ENCODE assay signal across 29 cellular contexts in genomic region chr2:236773206-236773605, GRCh38.
"Had no signal": no experiment of that assay in that cellular context is flagged by ENCODE, and none has a peak within 500 bp of the region (broad histone marks: within the 10 kb centered on the region; RNA-seq: fewer than 3 reads in every experiment).

No MANE protein-coding gene starts in this region.

- H3K4me3 Mint-ChIP-seq: effector memory CD8-positive, alpha-beta T cell; memory B cell; mesothelial cell of epicardium; naive thymus-derived CD4-positive, alpha-beta T cell; nephron; stimulated activated memory B cell treated with anti-CD40 and anti-IgM and Interleukin-4, amounts not matched to agents 10 μg/mL and 1 μg/mL and 100 μg/mL, for 72 hours had no signal

- H3K27ac ChIP-seq: esophagus squamous epithelium, heart right ventricle, neutrophil, pancreas, prostate gland, sigmoid colon, spleen, testis, tibial artery, upper lobe of left lung had no signal

- H3K9me3 Mint-ChIP-seq: effector memory CD8-positive, alpha-beta T cell; memory B cell; mesothelial cell of epicardium; nephron; stimulated activated memory B cell treated with anti-CD40 and anti-IgM and Interleukin-4, amounts not matched to agents 10 μg/mL and 1 μg/mL and 100 μg/mL, for 72 hours had no signal

- DNase-seq: cortex of kidney; effector memory CD8-positive, alpha-beta T cell; erythroblast; esophagus squamous epithelium; foreskin melanocyte; glutamatergic neuron; heart right ventricle; hypothalamus; kidney; mucosa of descending colon; naive thymus-derived CD4-positive, alpha-beta T cell; pancreas; right cardiac atrium; sigmoid colon; spleen; stimulated activated CD4-positive, alpha-beta T cell treated with anti-CD3 and anti-CD28 coated beads, Interleukin-4, amount 100 ng/mL, for 4 hours; stimulated activated naive CD8-positive, alpha-beta T cell treated with anti-CD3 and anti-CD28 coated beads, Interleukin-15, Interleukin-2, amounts not matched to agents 100 U/mL and 50 U/mL, for 24 hours; substantia nigra; testis; upper lobe of left lung had no signal

- H3K9me3 ChIP-seq: esophagus squamous epithelium, heart right ventricle, mucosa of descending colon, neutrophil, pancreas, prostate gland, sigmoid colon, spleen, testis, tibial artery, upper lobe of left lung had no signal

- ATAC-seq: effector memory CD8-positive, alpha-beta T cell; left lobe of liver; mucosa of descending colon; naive thymus-derived CD4-positive, alpha-beta T cell; pancreas; right cardiac atrium; stimulated activated memory B cell treated with anti-CD40 and anti-IgM and Interleukin-4, amounts not matched to agents 10 μg/mL and 1 μg/mL and 100 μg/mL, for 72 hours; stimulated activated naive CD8-positive, alpha-beta T cell treated with anti-CD3 and anti-CD28 coated beads, Interleukin-15, Interleukin-2, amounts not matched to agents 100 U/mL and 50 U/mL, for 24 hours had no signal

- H3K36me3 Mint-ChIP-seq: memory B cell; mesothelial cell of epicardium; naive thymus-derived CD4-positive, alpha-beta T cell; stimulated activated memory B cell treated with anti-CD40 and anti-IgM and Interleukin-4, amounts not matched to agents 10 μg/mL and 1 μg/mL and 100 μg/mL, for 72 hours had no signal

- H3K4me3 ChIP-seq: esophagus squamous epithelium, heart right ventricle, lung, mucosa of descending colon, pancreas, prostate gland, sigmoid colon, spleen, testis, tibial artery, upper lobe of left lung had no signal

- H3K27me3 ChIP-seq: esophagus squamous epithelium, heart right ventricle, pancreas, sigmoid colon, spleen, testis, tibial artery, upper lobe of left lung had no signal

- H3K27ac Mint-ChIP-seq: effector memory CD8-positive, alpha-beta T cell; memory B cell; naive thymus-derived CD4-positive, alpha-beta T cell; stimulated activated memory B cell treated with anti-CD40 and anti-IgM and Interleukin-4, amounts not matched to agents 10 μg/mL and 1 μg/mL and 100 μg/mL, for 72 hours had no signal

- H3K4me1 Mint-ChIP-seq: memory B cell; naive thymus-derived CD4-positive, alpha-beta T cell; stimulated activated memory B cell treated with anti-CD40 and anti-IgM and Interleukin-4, amounts not matched to agents 10 μg/mL and 1 μg/mL and 100 μg/mL, for 72 hours had no signal

- H3K4me1 ChIP-seq: prostate gland, sigmoid colon, spleen, testis, upper lobe of left lung had no signal

- H3K36me3 ChIP-seq: esophagus squamous epithelium, heart right ventricle, neutrophil, pancreas, prostate gland, sigmoid colon, spleen, tibial artery, upper lobe of left lung had no signal
